16 cellular contexts compared by ENCODE assay signal in genomic region chr9:93245437-93245970, GRCh38.
"Had no signal": no experiment of that assay in that cellular context is flagged by ENCODE, and none has a peak within 500 bp of the region (broad histone marks: within the 10 kb centered on the region; RNA-seq: fewer than 3 reads in every experiment).

No MANE protein-coding gene starts in this region.

- H3K4me1 Mint-ChIP-seq: activated CD4-positive, alpha-beta memory T cell treated with anti-CD3 and anti-CD28 coated beads, Interleukin-2, amount 10 ng/mL, durations not matched to agents 7 days and 5 days; activated naive CD4-positive, alpha-beta T cell treated with anti-CD3 and anti-CD28 coated beads, Interleukin-2, amount 50 U/mL, for 24 hours; natural killer cell had no signal

- H3K27ac ChIP-seq: adrenal gland, coronary artery, esophagus muscularis mucosa, thoracic aorta had no signal

- H3K4me1 ChIP-seq: adrenal gland had no signal

- H3K9me3 ChIP-seq: adrenal gland, esophagus muscularis mucosa, spleen, thoracic aorta had no signal

- H3K4me3 ChIP-seq: adrenal gland, coronary artery, esophagus muscularis mucosa, spleen, thoracic aorta had no signal

- H3K27me3 ChIP-seq: adrenal gland, esophagus muscularis mucosa, spleen had no signal

- H3K27ac Mint-ChIP-seq: activated CD4-positive, alpha-beta memory T cell treated with anti-CD3 and anti-CD28 coated beads, Interleukin-2, amount 10 ng/mL, durations not matched to agents 7 days and 5 days; activated naive CD4-positive, alpha-beta T cell treated with anti-CD3 and anti-CD28 coated beads, Interleukin-2, amount 50 U/mL, for 24 hours; natural killer cell had no signal

- H3K4me3 Mint-ChIP-seq: activated CD4-positive, alpha-beta memory T cell treated with anti-CD3 and anti-CD28 coated beads, Interleukin-2, amount 10 ng/mL, durations not matched to agents 7 days and 5 days; activated naive CD4-positive, alpha-beta T cell treated with anti-CD3 and anti-CD28 coated beads, Interleukin-2, amount 50 U/mL, for 24 hours; activated T-cell treated with anti-CD3 and anti-CD28 coated beads, Interleukin-2, amount 50 U/mL, for 4 hours; natural killer cell had no signal

- H3K36me3 ChIP-seq: adrenal gland, thoracic aorta had no signal

- H3K27me3 Mint-ChIP-seq: activated CD4-positive, alpha-beta memory T cell treated with anti-CD3 and anti-CD28 coated beads, Interleukin-2, amount 10 ng/mL, durations not matched to agents 7 days and 5 days; activated naive CD4-positive, alpha-beta T cell treated with anti-CD3 and anti-CD28 coated beads, Interleukin-2, amount 50 U/mL, for 24 hours had no signal

- H3K36me3 Mint-ChIP-seq: activated naive CD4-positive, alpha-beta T cell treated with anti-CD3 and anti-CD28 coated beads, Interleukin-2, amount 50 U/mL, for 24 hours; natural killer cell had no signal

- DNase-seq: activated CD4-positive, alpha-beta memory T cell treated with anti-CD3 and anti-CD28 coated beads, Interleukin-2, amount 10 ng/mL, durations not matched to agents 7 days and 5 days; activated CD4-positive, CD25-positive, alpha-beta regulatory T cell treated with anti-CD3 and anti-CD28 coated beads, Interleukin-2, amount 50 U/mL, for 72 hours; activated effector memory CD4-positive, alpha-beta T cell treated with anti-CD3 and anti-CD28 coated beads, Interleukin-2, amount 50 U/mL, for 16 hours; activated T-cell treated with anti-CD3 and anti-CD28 coated beads, Interleukin-2, amount 50 U/mL, for 4 hours; central memory CD4-positive, alpha-beta T cell; hypothalamus; kidney; mesendoderm; natural killer cell; spleen had no signal

- ATAC-seq: activated T-cell treated with anti-CD3 and anti-CD28 coated beads, Interleukin-2, amount 50 U/mL, for 4 hours; natural killer cell; sciatic nerve had no signal

- H3K9me3 Mint-ChIP-seq: activated CD4-positive, alpha-beta memory T cell treated with anti-CD3 and anti-CD28 coated beads, Interleukin-2, amount 10 ng/mL, durations not matched to agents 7 days and 5 days; activated naive CD4-positive, alpha-beta T cell treated with anti-CD3 and anti-CD28 coated beads, Interleukin-2, amount 50 U/mL, for 24 hours; activated T-cell treated with anti-CD3 and anti-CD28 coated beads, Interleukin-2, amount 50 U/mL, for 4 hours; natural killer cell had no signal
